In the genomic region with DNA sequence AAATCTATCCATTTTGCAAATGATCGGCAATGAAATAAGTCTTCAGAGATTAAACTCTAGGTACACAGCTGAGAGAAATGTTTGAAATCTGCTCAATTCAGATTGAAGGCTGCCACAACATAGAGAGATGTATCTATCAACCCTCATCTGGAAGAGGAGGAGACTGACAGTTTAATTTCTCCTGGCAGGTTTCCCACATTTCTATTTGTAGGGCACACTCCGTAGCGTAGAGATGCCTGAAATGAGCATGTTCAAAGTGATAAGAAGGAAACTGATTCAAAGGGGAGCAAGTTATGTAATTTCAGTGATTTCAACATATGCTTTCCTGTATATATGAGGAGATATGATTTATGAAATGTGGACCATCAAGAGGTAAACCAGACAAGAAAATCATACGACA, we compare ENCODE assay signal across 1 cellular context.
TF ChIP-seq lines count a peak whose summit lies in the region.

No MANE protein-coding gene starts in this region.

TF ChIP-seq in K562, 482 proteins besides CTCF, POLR2A, EP300 and RAD21 (continues in another document):
- no peak for TF ChIP-seq CHAMP1 (IDR thresholded peaks at IDR 0.05)
- TF ChIP-seq, protein P1, sequence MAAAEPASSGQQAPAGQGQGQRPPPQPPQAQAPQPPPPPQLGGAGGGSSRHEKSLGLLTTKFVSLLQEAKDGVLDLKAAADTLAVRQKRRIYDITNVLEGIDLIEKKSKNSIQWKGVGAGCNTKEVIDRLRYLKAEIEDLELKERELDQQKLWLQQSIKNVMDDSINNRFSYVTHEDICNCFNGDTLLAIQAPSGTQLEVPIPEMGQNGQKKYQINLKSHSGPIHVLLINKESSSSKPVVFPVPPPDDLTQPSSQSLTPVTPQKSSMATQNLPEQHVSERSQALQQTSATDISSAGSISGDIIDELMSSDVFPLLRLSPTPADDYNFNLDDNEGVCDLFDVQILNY (CRISPR knock-in tag; IDR thresholded peaks at IDR 0.05), result no peak
- no peak for TF ChIP-seq ZKSCAN8 (CRISPR knock-in tag; IDR thresholded peaks at IDR 0.05)
- TF ChIP-seq ATF7 (IDR thresholded peaks at IDR 0.05), result no peak
- no peak for TF ChIP-seq PTRF (tag; IDR thresholded peaks at IDR 0.05)
- no peak for TF ChIP-seq MCM2 (IDR thresholded peaks at IDR 0.05; ENCODE audit: low read depth)
- TF ChIP-seq PHF20 (IDR thresholded peaks at IDR 0.05; ENCODE audit: partially characterized antibody), result no peak
- no peak for TF ChIP-seq MBD2 (IDR thresholded peaks at IDR 0.05; ENCODE audit: borderline replicate concordance, low read depth)
- no peak for TF ChIP-seq ETV1 (tag; conservative IDR thresholded peaks at IDR 0.05; ENCODE audit: low read depth)
- no peak for TF ChIP-seq ZBTB9 (CRISPR knock-in tag; IDR thresholded peaks at IDR 0.05)
- peak; percentile 47; the same call in 1 of the 2 replicates for TF ChIP-seq NCOR1 (IDR thresholded peaks at IDR 0.05)
- TF ChIP-seq ZKSCAN3 (CRISPR knock-in tag; IDR thresholded peaks at IDR 0.05), result no peak
- no peak for TF ChIP-seq NFRKB (IDR thresholded peaks at IDR 0.05; ENCODE audit: low read depth)
- no peak for TF ChIP-seq CTCFL (IDR thresholded peaks at IDR 0.05; ENCODE audit: borderline replicate concordance, insufficient read depth, low read depth, low read length, poor library complexity, severe bottlenecking)
- no peak for TF ChIP-seq CLOCK (CRISPR knock-in tag; IDR thresholded peaks at IDR 0.05; ENCODE audit: borderline replicate concordance)
- TF ChIP-seq ZNF512 (tag; IDR thresholded peaks at IDR 0.05), result no peak
- TF ChIP-seq, protein P2, sequence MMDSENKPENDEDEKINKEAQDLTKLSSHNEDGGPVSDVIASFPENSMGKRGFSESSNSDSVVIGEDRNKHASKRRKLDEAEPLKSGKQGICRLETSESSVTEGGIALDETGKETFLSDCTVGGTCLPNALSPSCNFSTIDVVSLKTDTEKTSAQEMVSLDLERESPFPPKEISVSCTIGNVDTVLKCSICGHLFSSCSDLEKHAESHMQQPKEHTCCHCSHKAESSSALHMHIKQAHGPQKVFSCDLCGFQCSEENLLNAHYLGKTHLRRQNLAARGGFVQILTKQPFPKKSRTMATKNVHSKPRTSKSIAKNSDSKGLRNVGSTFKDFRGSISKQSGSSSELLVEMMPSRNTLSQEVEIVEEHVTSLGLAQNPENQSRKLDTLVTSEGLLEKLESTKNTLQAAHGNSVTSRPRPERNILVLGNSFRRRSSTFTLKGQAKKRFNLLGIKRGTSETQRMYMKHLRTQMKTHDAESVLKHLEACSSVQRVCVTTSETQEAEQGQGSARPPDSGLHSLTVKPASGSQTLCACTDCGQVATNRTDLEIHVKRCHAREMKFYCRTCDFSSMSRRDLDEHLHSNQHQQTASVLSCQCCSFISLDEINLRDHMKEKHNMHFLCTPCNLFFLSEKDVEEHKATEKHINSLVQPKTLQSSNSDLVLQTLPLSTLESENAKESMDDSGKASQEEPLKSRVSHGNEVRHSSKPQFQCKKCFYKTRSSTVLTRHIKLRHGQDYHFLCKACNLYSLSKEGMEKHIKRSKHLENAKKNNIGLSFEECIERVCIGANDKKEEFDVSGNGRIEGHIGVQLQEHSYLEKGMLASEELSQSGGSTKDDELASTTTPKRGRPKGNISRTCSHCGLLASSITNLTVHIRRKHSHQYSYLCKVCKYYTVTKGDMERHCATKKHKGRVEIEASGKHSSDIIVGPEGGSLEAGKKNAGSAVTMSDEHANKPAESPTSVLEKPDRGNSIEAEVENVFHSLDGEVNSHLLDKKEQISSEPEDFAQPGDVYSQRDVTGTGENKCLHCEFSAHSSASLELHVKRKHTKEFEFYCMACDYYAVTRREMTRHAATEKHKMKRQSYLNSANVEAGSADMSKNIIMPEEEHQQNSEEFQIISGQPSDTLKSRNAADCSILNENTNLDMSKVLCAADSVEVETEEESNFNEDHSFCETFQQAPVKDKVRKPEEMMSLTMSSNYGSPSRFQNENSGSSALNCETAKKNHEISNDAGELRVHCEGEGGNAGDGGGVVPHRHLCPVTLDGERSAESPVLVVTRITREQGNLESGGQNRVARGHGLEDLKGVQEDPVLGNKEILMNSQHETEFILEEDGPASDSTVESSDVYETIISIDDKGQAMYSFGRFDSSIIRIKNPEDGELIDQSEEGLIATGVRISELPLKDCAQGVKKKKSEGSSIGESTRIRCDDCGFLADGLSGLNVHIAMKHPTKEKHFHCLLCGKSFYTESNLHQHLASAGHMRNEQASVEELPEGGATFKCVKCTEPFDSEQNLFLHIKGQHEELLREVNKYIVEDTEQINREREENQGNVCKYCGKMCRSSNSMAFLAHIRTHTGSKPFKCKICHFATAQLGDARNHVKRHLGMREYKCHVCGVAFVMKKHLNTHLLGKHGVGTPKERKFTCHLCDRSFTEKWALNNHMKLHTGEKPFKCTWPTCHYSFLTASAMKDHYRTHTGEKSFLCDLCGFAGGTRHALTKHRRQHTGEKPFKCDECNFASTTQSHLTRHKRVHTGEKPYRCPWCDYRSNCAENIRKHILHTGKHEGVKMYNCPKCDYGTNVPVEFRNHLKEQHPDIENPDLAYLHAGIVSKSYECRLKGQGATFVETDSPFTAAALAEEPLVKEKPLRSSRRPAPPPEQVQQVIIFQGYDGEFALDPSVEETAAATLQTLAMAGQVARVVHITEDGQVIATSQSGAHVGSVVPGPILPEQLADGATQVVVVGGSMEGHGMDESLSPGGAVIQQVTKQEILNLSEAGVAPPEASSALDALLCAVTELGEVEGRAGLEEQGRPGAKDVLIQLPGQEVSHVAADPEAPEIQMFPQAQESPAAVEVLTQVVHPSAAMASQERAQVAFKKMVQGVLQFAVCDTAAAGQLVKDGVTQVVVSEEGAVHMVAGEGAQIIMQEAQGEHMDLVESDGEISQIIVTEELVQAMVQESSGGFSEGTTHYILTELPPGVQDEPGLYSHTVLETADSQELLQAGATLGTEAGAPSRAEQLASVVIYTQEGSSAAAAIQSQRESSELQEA (IDR thresholded peaks at IDR 0.05; ENCODE audit: low read depth), result no peak
- no peak for TF ChIP-seq ESRRA (IDR thresholded peaks at IDR 0.05; ENCODE audit: borderline replicate concordance, low read depth)
- TF ChIP-seq PRMT5 (CRISPR knock-in tag; IDR thresholded peaks at IDR 0.05), result no peak
- TF ChIP-seq DDX20 (tag; IDR thresholded peaks at IDR 0.05; ENCODE audit: low read depth), result no peak
- TF ChIP-seq SRSF7 (optimal IDR thresholded peaks at IDR 0.05; ENCODE audit: low read depth, low read length), result no peak
- TF ChIP-seq TARDBP (IDR thresholded peaks at IDR 0.05), result no peak
- TF ChIP-seq, protein P3, sequence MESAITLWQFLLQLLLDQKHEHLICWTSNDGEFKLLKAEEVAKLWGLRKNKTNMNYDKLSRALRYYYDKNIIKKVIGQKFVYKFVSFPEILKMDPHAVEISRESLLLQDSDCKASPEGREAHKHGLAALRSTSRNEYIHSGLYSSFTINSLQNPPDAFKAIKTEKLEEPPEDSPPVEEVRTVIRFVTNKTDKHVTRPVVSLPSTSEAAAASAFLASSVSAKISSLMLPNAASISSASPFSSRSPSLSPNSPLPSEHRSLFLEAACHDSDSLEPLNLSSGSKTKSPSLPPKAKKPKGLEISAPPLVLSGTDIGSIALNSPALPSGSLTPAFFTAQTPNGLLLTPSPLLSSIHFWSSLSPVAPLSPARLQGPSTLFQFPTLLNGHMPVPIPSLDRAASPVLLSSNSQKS (CRISPR knock-in tag; IDR thresholded peaks at IDR 0.05), result no peak
- TF ChIP-seq HCFC1 (IDR thresholded peaks at IDR 0.05; ENCODE audit: low read depth, low read length), result no peak
- 0 out of 4 replicates have a peak, but pooled peaks of 1 of the 2 experiments have one; percentile 23 for TF ChIP-seq TEAD1 (CRISPR knock-in tag; IDR thresholded peaks at IDR 0.05)
- no peak for TF ChIP-seq ZNF324 (CRISPR knock-in tag; IDR thresholded peaks at IDR 0.05)
- TF ChIP-seq RFX7 (CRISPR knock-in tag; IDR thresholded peaks at IDR 0.05), result no peak
- TF ChIP-seq, protein P4, sequence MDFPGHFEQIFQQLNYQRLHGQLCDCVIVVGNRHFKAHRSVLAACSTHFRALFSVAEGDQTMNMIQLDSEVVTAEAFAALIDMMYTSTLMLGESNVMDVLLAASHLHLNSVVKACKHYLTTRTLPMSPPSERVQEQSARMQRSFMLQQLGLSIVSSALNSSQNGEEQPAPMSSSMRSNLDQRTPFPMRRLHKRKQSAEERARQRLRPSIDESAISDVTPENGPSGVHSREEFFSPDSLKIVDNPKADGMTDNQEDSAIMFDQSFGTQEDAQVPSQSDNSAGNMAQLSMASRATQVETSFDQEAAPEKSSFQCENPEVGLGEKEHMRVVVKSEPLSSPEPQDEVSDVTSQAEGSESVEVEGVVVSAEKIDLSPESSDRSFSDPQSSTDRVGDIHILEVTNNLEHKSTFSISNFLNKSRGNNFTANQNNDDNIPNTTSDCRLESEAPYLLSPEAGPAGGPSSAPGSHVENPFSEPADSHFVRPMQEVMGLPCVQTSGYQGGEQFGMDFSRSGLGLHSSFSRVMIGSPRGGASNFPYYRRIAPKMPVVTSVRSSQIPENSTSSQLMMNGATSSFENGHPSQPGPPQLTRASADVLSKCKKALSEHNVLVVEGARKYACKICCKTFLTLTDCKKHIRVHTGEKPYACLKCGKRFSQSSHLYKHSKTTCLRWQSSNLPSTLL (IDR thresholded peaks at IDR 0.05), result no peak
- TF ChIP-seq, protein P5, sequence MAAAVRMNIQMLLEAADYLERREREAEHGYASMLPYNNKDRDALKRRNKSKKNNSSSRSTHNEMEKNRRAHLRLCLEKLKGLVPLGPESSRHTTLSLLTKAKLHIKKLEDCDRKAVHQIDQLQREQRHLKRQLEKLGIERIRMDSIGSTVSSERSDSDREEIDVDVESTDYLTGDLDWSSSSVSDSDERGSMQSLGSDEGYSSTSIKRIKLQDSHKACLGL (CRISPR knock-in tag; IDR thresholded peaks at IDR 0.05; ENCODE audit: borderline replicate concordance, poor library complexity, severe bottlenecking), result no peak
